Comparison of ENCODE assay signal across 13 cellular contexts in genomic region chr12:120760349-120761245, GRCh38. TPM values are rescaled to one million over a fixed set of nuclear protein-coding genes. Genes with fewer than 3 reads are reported as not detected.
DNase-seq lines count a peak whose midpoint lies in the region; ATAC-seq and TF ChIP-seq lines count a peak whose summit lies in the region.
"Had no signal": no experiment of that assay in that cellular context is flagged by ENCODE, and none has a peak within 500 bp of the region (broad histone marks: within the 10 kb centered on the region; RNA-seq: fewer than 3 reads in every experiment).

No MANE protein-coding gene starts in this region.

- TF ChIP-seq EP300 in suprapubic skin (IDR thresholded peaks at IDR 0.05): no peak

- no peak overlapping the region for H3K4me3 Mint-ChIP-seq in activated naive CD4-positive, alpha-beta T cell treated with anti-CD3 and anti-CD28 coated beads for 36 hours
- H3K4me3 Mint-ChIP-seq in activated naive CD4-positive, alpha-beta T cell treated with anti-CD3 and anti-CD28 coated beads, Interleukin-2, amount 50 U/mL, for 24 hours: peak overlapping the region; percentile 57
- H3K4me3 Mint-ChIP-seq: B cell; stimulated activated naive CD8-positive, alpha-beta T cell treated with anti-CD3 and anti-CD28 coated beads, Interleukin-15, Interleukin-2, amounts not matched to agents 100 ng/mL and 50 ng/mL, for 24 hours had no signal

- H4K20me1 ChIP-seq in hepatocyte (ENCODE audit: insufficient read depth, poor library complexity, severe bottlenecking): no peaks in the 10 kb centered on the region

- intact Hi-C loops in activated naive CD4-positive, alpha-beta T cell treated with anti-CD3 and anti-CD28 coated beads for 36 hours (cut with micrococcal nuclease): no loop called here

- H3K27ac Mint-ChIP-seq in activated naive CD4-positive, alpha-beta T cell treated with anti-CD3 and anti-CD28 coated beads for 36 hours: no peak overlapping the region
- H3K27ac Mint-ChIP-seq in activated naive CD4-positive, alpha-beta T cell treated with anti-CD3 and anti-CD28 coated beads, Interleukin-2, amount 50 U/mL, for 24 hours: peak overlapping the region; percentile 70
- H3K27ac Mint-ChIP-seq: B cell; stimulated activated naive CD8-positive, alpha-beta T cell treated with anti-CD3 and anti-CD28 coated beads, Interleukin-15, Interleukin-2, amounts not matched to agents 100 ng/mL and 50 ng/mL, for 24 hours had no signal

- H3K4me1 ChIP-seq in hepatocyte (ENCODE audit: insufficient read depth) (peaks cover 11% of the 10 kb centered on the region), suprapubic skin (peaks cover 20% of the 10 kb centered on the region)

- no peaks in the 10 kb centered on the region for H3K79me2 ChIP-seq in hepatocyte

- H3K27ac ChIP-seq in hepatocyte (peak overlapping the region; percentile 87), suprapubic skin (peak overlapping the region; percentile 77)

- no peak for TF ChIP-seq CTCF in hepatocyte (IDR thresholded peaks at IDR 0.05; ENCODE audit: poor library complexity)
- no peak for TF ChIP-seq CTCF in suprapubic skin (IDR thresholded peaks at IDR 0.05)

- H3K9me3 ChIP-seq in hepatocyte (ENCODE audit: low read depth) (no peaks in the 10 kb centered on the region), suprapubic skin (no peaks in the 10 kb centered on the region)

- H3K9me2 ChIP-seq in hepatocyte (replicated peaks; ENCODE audit: insufficient read depth): no peaks in the 10 kb centered on the region

- no peak overlapping the region for H2AFZ ChIP-seq in hepatocyte

- H3K36me3 ChIP-seq in hepatocyte (replicated peaks; ENCODE audit: insufficient read depth, low read depth) (no peaks in the 10 kb centered on the region), suprapubic skin (peaks cover 39% of the 10 kb centered on the region)

- no peaks in the 10 kb centered on the region for H3K9me3 Mint-ChIP-seq in activated naive CD4-positive, alpha-beta T cell treated with anti-CD3 and anti-CD28 coated beads for 36 hours
- H3K9me3 Mint-ChIP-seq in activated naive CD4-positive, alpha-beta T cell treated with anti-CD3 and anti-CD28 coated beads, Interleukin-2, amount 50 U/mL, for 24 hours: no peaks in the 10 kb centered on the region
- H3K9me3 Mint-ChIP-seq: stimulated activated naive CD8-positive, alpha-beta T cell treated with anti-CD3 and anti-CD28 coated beads, Interleukin-15, Interleukin-2, amounts not matched to agents 100 ng/mL and 50 ng/mL, for 24 hours had no signal

- no peak overlapping the region for H3K4me3 ChIP-seq in hepatocyte
- no peak overlapping the region for H3K4me3 ChIP-seq in suprapubic skin
- H3K4me3 ChIP-seq: skin epidermis had no signal

- no peak for TF ChIP-seq POLR2A in suprapubic skin (IDR thresholded peaks at IDR 0.05)

- CTCF ChIA-PET in activated naive CD4-positive, alpha-beta T cell treated with anti-CD3 and anti-CD28 coated beads for 36 hours (lab: Charles Lee): no interaction called here

- WGBS in hepatocyte (ENCODE audit: low lambda C conversion rate, missing lambda C conversion rate): 79% methylated on average over 20 of the region's 20 CpGs
- WGBS in suprapubic skin: 80% methylated on average over 20 of the region's 20 CpGs

- H3K4me1 Mint-ChIP-seq in activated naive CD4-positive, alpha-beta T cell treated with anti-CD3 and anti-CD28 coated beads for 36 hours (ENCODE audit: low read depth): peaks cover 11% of the 10 kb centered on the region
- peaks cover 25% of the 10 kb centered on the region for H3K4me1 Mint-ChIP-seq in activated naive CD4-positive, alpha-beta T cell treated with anti-CD3 and anti-CD28 coated beads, Interleukin-2, amount 50 U/mL, for 24 hours
- H3K4me1 Mint-ChIP-seq: B cell had no signal

- ATAC-seq in HG02759 (IDR thresholded peaks at IDR 0.05; ENCODE audit: unreplicated experiment) (no peak), GM18498 (IDR thresholded peaks at IDR 0.05; ENCODE audit: unreplicated experiment) (no peak)

- peaks cover 1% of the 10 kb centered on the region for H3K36me3 Mint-ChIP-seq in activated naive CD4-positive, alpha-beta T cell treated with anti-CD3 and anti-CD28 coated beads for 36 hours (ENCODE audit: low read depth)
- peaks cover 5% of the 10 kb centered on the region for H3K36me3 Mint-ChIP-seq in activated naive CD4-positive, alpha-beta T cell treated with anti-CD3 and anti-CD28 coated beads, Interleukin-2, amount 50 U/mL, for 24 hours

- H3K27me3 Mint-ChIP-seq in activated naive CD4-positive, alpha-beta T cell treated with anti-CD3 and anti-CD28 coated beads for 36 hours (ENCODE audit: low read depth): no peaks in the 10 kb centered on the region
- H3K27me3 Mint-ChIP-seq in activated naive CD4-positive, alpha-beta T cell treated with anti-CD3 and anti-CD28 coated beads, Interleukin-2, amount 50 U/mL, for 24 hours: no peaks in the 10 kb centered on the region
- H3K27me3 Mint-ChIP-seq: B cell; stimulated activated naive CD8-positive, alpha-beta T cell treated with anti-CD3 and anti-CD28 coated beads, Interleukin-15, Interleukin-2, amounts not matched to agents 100 ng/mL and 50 ng/mL, for 24 hours had no signal

- H3K4me2 ChIP-seq in hepatocyte: no peak overlapping the region

- H3K27me3 ChIP-seq in hepatocyte: no peaks in the 10 kb centered on the region
- H3K27me3 ChIP-seq in suprapubic skin: no peaks in the 10 kb centered on the region

- peak; percentile 47 for DNase-seq in activated naive CD4-positive, alpha-beta T cell treated with anti-CD3 and anti-CD28 coated beads for 36 hours
- no peak for DNase-seq in activated naive CD4-positive, alpha-beta T cell (lab: John Stamatoyannopoulos, UW)
- DNase-seq in hepatocyte (ENCODE audit: low spot score) (no peak), suprapubic skin (ENCODE audit: low spot score in 2 of 2) (no peak), ecto neural progenitor cell (ENCODE audit: low spot score) (no peak)
- DNase-seq: Karpas-422, NCI-H82 had no signal

RNA-seq across cellular contexts. Expression of gene ACADS, which starts 35.0 kb away (rescaled TPM):
- total RNA-seq in activated naive CD4-positive, alpha-beta T cell treated with anti-CD3 and anti-CD28 coated beads for 36 hours: 10 to 100 TPM; 15.4 to 15.8 TPM
- 53.5 and 59.6 TPM in 2 replicates for total RNA-seq in hepatocyte
- polyA plus RNA-seq in hepatocyte: 58.0 and 66.8 TPM in 2 replicates
- total RNA-seq in suprapubic skin: 10 to 100 TPM; 19.6 to 27.6 (median 24.4) TPM

RNA-seq across cellular contexts. Expression of gene UNC119B, which starts 50.3 kb away (rescaled TPM):
- total RNA-seq in activated naive CD4-positive, alpha-beta T cell treated with anti-CD3 and anti-CD28 coated beads for 36 hours: 10 to 100 TPM; 31.9 to 32.6 TPM
- total RNA-seq in hepatocyte (24.7 and 26.0 TPM in 2 replicates), suprapubic skin (10 to 100 TPM; 14.2 to 27.6 (median 19.3) TPM)
- 5.2 and 10.9 TPM in 2 replicates for polyA plus RNA-seq in hepatocyte
